8 cellular contexts compared by ENCODE assay signal in genomic region chr4:49140351-49140750, GRCh38.
DNase-seq lines count a peak whose midpoint lies in the region; ATAC-seq and TF ChIP-seq lines count a peak whose summit lies in the region.
"Not testable (repeated sequence)": the region's sequence is repeated elsewhere in the genome, so short reads cannot be mapped to it uniquely, and the experiment has no call there.

No MANE protein-coding gene starts in this region.

- POLR2A ChIA-PET in activated CD8-positive, alpha-beta T cell treated with anti-CD3 and anti-CD28 coated beads for 36 hours (lab: Charles Lee) = not testable (repeated sequence)

- ATAC-seq in activated CD8-positive, alpha-beta T cell treated with anti-CD3 and anti-CD28 coated beads for 36 hours; right cardiac atrium; sciatic nerve: not testable (repeated sequence)

- 41% methylated on average over 8 of the region's 8 CpGs for WGBS in right cardiac atrium

- H3K4me3 ChIP-seq in Peyer's patch; right cardiac atrium (ENCODE audit: low read length); tibial artery: not testable (repeated sequence)

- H3K36me3 ChIP-seq in Peyer's patch, tibial artery: not testable (repeated sequence)

- not testable (repeated sequence) for H3K9me3 ChIP-seq in Peyer's patch; right cardiac atrium (ENCODE audit: control insufficient read depth, low read length); tibial artery

- intact Hi-C loops in activated CD8-positive, alpha-beta T cell treated with anti-CD3 and anti-CD28 coated beads for 36 hours (cut with micrococcal nuclease); activated naive CD4-positive, alpha-beta T cell treated with anti-CD3 and anti-CD28 coated beads for 36 hours (cut with micrococcal nuclease); right cardiac atrium (cut with DNase I); sciatic nerve (cut with DNase I); tibial artery (cut with DNase I; ENCODE audit: low total_unique reads): not testable (repeated sequence)

- CTCF ChIA-PET in activated CD8-positive, alpha-beta T cell treated with anti-CD3 and anti-CD28 coated beads for 36 hours (lab: Charles Lee); activated naive CD4-positive, alpha-beta T cell treated with anti-CD3 and anti-CD28 coated beads for 36 hours (lab: Charles Lee): not testable (repeated sequence)

- not testable (repeated sequence) for H3K4me1 Mint-ChIP-seq in activated CD8-positive, alpha-beta T cell treated with anti-CD3 and anti-CD28 coated beads for 36 hours (ENCODE audit: low read depth); activated naive CD4-positive, alpha-beta T cell treated with anti-CD3 and anti-CD28 coated beads for 36 hours (ENCODE audit: low read depth); endothelial cell (ENCODE audit: unreplicated experiment)

- TF ChIP-seq CTCF in Peyer's patch (IDR thresholded peaks at IDR 0.05); activated CD8-positive, alpha-beta T cell treated with anti-CD3 and anti-CD28 coated beads for 36 hours (IDR thresholded peaks at IDR 0.05); endothelial cell (IDR thresholded peaks at IDR 0.05; ENCODE audit: unreplicated experiment); tibial artery (IDR thresholded peaks at IDR 0.05): not testable (repeated sequence)

- DNase-seq in Peyer's patch (peak in 2 of 3 donors; percentile 80 to 83), right cardiac atrium (peak; percentile 49 to 79 (median 61)), mucosa of gallbladder (ENCODE audit: low spot score) (peak; percentile 53), sciatic nerve (ENCODE audit: low spot score) (peak; percentile 87), tibial artery (peak; percentile 71)
- peak; percentile 2 for DNase-seq in activated CD8-positive, alpha-beta T cell treated with anti-CD3 and anti-CD28 coated beads for 36 hours
- DNase-seq in activated naive CD4-positive, alpha-beta T cell treated with anti-CD3 and anti-CD28 coated beads for 36 hours = peak; percentile 7
- DNase-seq in endothelial cell (ENCODE audit: low spot score) = not testable (repeated sequence)

- H3K9me3 Mint-ChIP-seq in activated CD8-positive, alpha-beta T cell treated with anti-CD3 and anti-CD28 coated beads for 36 hours = peaks cover 36% of the 10 kb centered on the region
- H3K9me3 Mint-ChIP-seq in activated naive CD4-positive, alpha-beta T cell treated with anti-CD3 and anti-CD28 coated beads for 36 hours = peaks cover 39% of the 10 kb centered on the region
- peaks cover 37% of the 10 kb centered on the region for H3K9me3 Mint-ChIP-seq in endothelial cell (ENCODE audit: unreplicated experiment)

- H3K27ac ChIP-seq in Peyer's patch; right cardiac atrium (ENCODE audit: low read length); tibial artery: not testable (repeated sequence)

- not testable (repeated sequence) for H3K27me3 ChIP-seq in Peyer's patch; right cardiac atrium (ENCODE audit: control insufficient read depth, insufficient read depth); tibial artery

- not testable (repeated sequence) for H3K4me3 Mint-ChIP-seq in activated CD8-positive, alpha-beta T cell treated with anti-CD3 and anti-CD28 coated beads for 36 hours; activated naive CD4-positive, alpha-beta T cell treated with anti-CD3 and anti-CD28 coated beads for 36 hours
- peak overlapping the region; percentile 1 for H3K4me3 Mint-ChIP-seq in endothelial cell (ENCODE audit: unreplicated experiment)

- H3K27ac Mint-ChIP-seq in activated CD8-positive, alpha-beta T cell treated with anti-CD3 and anti-CD28 coated beads for 36 hours; activated naive CD4-positive, alpha-beta T cell treated with anti-CD3 and anti-CD28 coated beads for 36 hours; endothelial cell (ENCODE audit: unreplicated experiment): not testable (repeated sequence)

- not testable (repeated sequence) for TF ChIP-seq POLR2A in Peyer's patch (IDR thresholded peaks at IDR 0.05)

- peaks cover 32% of the 10 kb centered on the region for H3K36me3 Mint-ChIP-seq in activated CD8-positive, alpha-beta T cell treated with anti-CD3 and anti-CD28 coated beads for 36 hours (ENCODE audit: low read depth)
- peaks cover 37% of the 10 kb centered on the region for H3K36me3 Mint-ChIP-seq in activated naive CD4-positive, alpha-beta T cell treated with anti-CD3 and anti-CD28 coated beads for 36 hours (ENCODE audit: low read depth)
- H3K36me3 Mint-ChIP-seq in endothelial cell (ENCODE audit: low read depth, unreplicated experiment) = peaks cover 16% of the 10 kb centered on the region

- H3K27me3 Mint-ChIP-seq in activated CD8-positive, alpha-beta T cell treated with anti-CD3 and anti-CD28 coated beads for 36 hours; activated naive CD4-positive, alpha-beta T cell treated with anti-CD3 and anti-CD28 coated beads for 36 hours (ENCODE audit: low read depth): not testable (repeated sequence)
- H3K27me3 Mint-ChIP-seq in endothelial cell (ENCODE audit: unreplicated experiment) = peaks cover 24% of the 10 kb centered on the region

- not testable (repeated sequence) for H3K4me1 ChIP-seq in Peyer's patch; right cardiac atrium (ENCODE audit: control insufficient read depth, insufficient read depth, low read length); tibial artery
